In genomic region chr5:73302797-73303138, GRCh38 we compare ENCODE assay signal across 22 cellular contexts.
DNase-seq lines count a peak whose midpoint lies in the region; ATAC-seq, FAIRE-seq and TF ChIP-seq lines count a peak whose summit lies in the region.
"Had no signal": no experiment of that assay in that cellular context is flagged by ENCODE, and none has a peak within 500 bp of the region (broad histone marks: within the 10 kb centered on the region; RNA-seq: fewer than 3 reads in every experiment).

No MANE protein-coding gene starts in this region.

- POLR2A ChIA-PET in activated CD4-positive, alpha-beta memory T cell treated with anti-CD3 and anti-CD28 coated beads for 36 hours (lab: Charles Lee): interaction anchor here (1.3 kb wide), 1 partner anchor 145 kb away, joined by 3 read pairs; no protein-coding TSS in a partner anchor

- no peak for TF ChIP-seq CTCF in left ventricle myocardium inferior (IDR thresholded peaks at IDR 0.05; ENCODE audit: borderline replicate concordance)
- no peak for TF ChIP-seq CTCF in brain microvascular endothelial cell (IDR thresholded peaks at IDR 0.05; ENCODE audit: low read depth, low read length, missing control alignments)
- TF ChIP-seq CTCF in colonic mucosa (IDR thresholded peaks at IDR 0.05): no peak

- in situ Hi-C loops in brain microvascular endothelial cell (cut with HindIII; ENCODE audit: low pct_ligation_motif_present, low sequenced_read_pairs): loop anchor here (25.0 kb wide), 1 partner anchor 135 kb away; the partner anchor contains the start of gene FOXD1

- no peak overlapping the region for H2BK5ac ChIP-seq in mesenchymal stem cell (ENCODE audit: low read depth, low read length, poor library complexity, severe bottlenecking)

- H3K27ac ChIP-seq in left ventricle myocardium inferior (replicated peaks) (no peak overlapping the region), brain microvascular endothelial cell (peak overlapping the region; percentile 21), mesenchymal stem cell (ENCODE audit: low read length, poor library complexity, severe bottlenecking) (no peak overlapping the region), colonic mucosa (no peak overlapping the region)
- H3K27ac ChIP-seq: esophagus muscularis mucosa, heart right ventricle, left lung had no signal

- no peaks in the 10 kb centered on the region for H3K36me3 Mint-ChIP-seq in activated CD4-positive, alpha-beta memory T cell treated with anti-CD3 and anti-CD28 coated beads for 36 hours

- peak overlapping the region in 1 of 2 experiments; percentile 46 for H3K23ac ChIP-seq in mesenchymal stem cell (ENCODE audit: low read length in 2 of 2)

- H3K9me3 ChIP-seq in left ventricle myocardium inferior (replicated peaks): no peaks in the 10 kb centered on the region
- H3K9me3 ChIP-seq in mesenchymal stem cell (ENCODE audit: control insufficient read depth, low read length): no peaks in the 10 kb centered on the region
- no peaks in the 10 kb centered on the region for H3K9me3 ChIP-seq in colonic mucosa
- H3K9me3 ChIP-seq: esophagus muscularis mucosa, heart right ventricle, left lung had no signal

- no peak for DNase-seq in left ventricle myocardium inferior
- no peak for DNase-seq in left cardiac atrium
- DNase-seq in brain microvascular endothelial cell: peak; percentile 31
- DNase-seq in mesenchymal stem cell: no peak
- no peak for DNase-seq in colonic mucosa
- DNase-seq in HTR-8/SVneo (ENCODE audit: insufficient read length, low spot score): no peak
- no peak for DNase-seq in activated CD4-positive, alpha-beta memory T cell treated with anti-CD3 and anti-CD28 coated beads for 36 hours
- DNase-seq: activated CD4-positive, alpha-beta T cell treated with anti-CD3 and anti-CD28 coated beads for 48 hours; activated T-cell treated with anti-CD3 and anti-CD28 coated beads, Interleukin-2, amount 50 U/mL, for 1 hour; amygdala; heart right ventricle; naive B cell; NCI-H1436 treated with DMSO at 0.1 percent for 48 hours; NCI-H226; NK-92 treated with Interleukin-12 subunit alpha and Interleukin-12 subunit beta, amount 100 ng/mL, for 24 hours; stimulated activated CD4-positive, alpha-beta T cell treated with anti-CD3 and anti-CD28 coated beads, Interleukin-15, amount 100 ng/mL, for 24 hours had no signal

- H3K27me3 ChIP-seq in left ventricle myocardium inferior (ENCODE audit: low read depth) (peaks cover 100% of the 10 kb centered on the region), brain microvascular endothelial cell (replicated peaks) (no peaks in the 10 kb centered on the region), mesenchymal stem cell (ENCODE audit: control insufficient read depth in 1 of 2, insufficient read depth in 1 of 2, low read length in 2 of 2) (peaks cover 54 to 98% of the 10 kb centered on the region in 2 experiments), colonic mucosa (peaks cover 69% of the 10 kb centered on the region)

- H3K18ac ChIP-seq in mesenchymal stem cell (ENCODE audit: low read depth in 1 of 2, low read length in 2 of 2): no peak overlapping the region

- CTCF ChIA-PET in activated CD4-positive, alpha-beta memory T cell treated with anti-CD3 and anti-CD28 coated beads for 36 hours (lab: Charles Lee): interaction anchor here (1.3 kb wide), 1 partner anchor 145 kb away, joined by 5 read pairs; the partner anchor contains the start of gene FOXD1

- no peak overlapping the region for H3K27ac Mint-ChIP-seq in activated CD4-positive, alpha-beta memory T cell treated with anti-CD3 and anti-CD28 coated beads for 36 hours
- H3K27ac Mint-ChIP-seq: dendritic cell treated with granulocyte-macrophage colony-stimulating factor and Interleukin-4, amounts not matched to agents 40 ng/mL and 50 ng/mL, for 4 days had no signal

- no peaks in the 10 kb centered on the region for H3K79me1 ChIP-seq in mesenchymal stem cell (replicated peaks; ENCODE audit: low read length, poor library complexity, severe bottlenecking)

- H3K9me3 Mint-ChIP-seq in activated CD4-positive, alpha-beta memory T cell treated with anti-CD3 and anti-CD28 coated beads for 36 hours: no peaks in the 10 kb centered on the region
- H3K9me3 Mint-ChIP-seq: dendritic cell treated with granulocyte-macrophage colony-stimulating factor and Interleukin-4, amounts not matched to agents 40 ng/mL and 50 ng/mL, for 4 days had no signal

- H3K9ac ChIP-seq in mesenchymal stem cell (ENCODE audit: low read length) (no peak overlapping the region), colonic mucosa (ENCODE audit: low read depth in 2 of 2, low read length in 2 of 2) (no peak overlapping the region)

- no peak overlapping the region for H2AFZ ChIP-seq in mesenchymal stem cell (ENCODE audit: low read depth, low read length)

- H3K14ac ChIP-seq in mesenchymal stem cell (ENCODE audit: low read length in 2 of 2): no peak overlapping the region

- no peak overlapping the region for H3K4me2 ChIP-seq in mesenchymal stem cell (ENCODE audit: low read length, poor library complexity, severe bottlenecking)

- H2AK5ac ChIP-seq in mesenchymal stem cell (ENCODE audit: low read length, severe bottlenecking): no peak overlapping the region

- intact Hi-C loops in left ventricle myocardium inferior (cut with micrococcal nuclease): no loop called here
- intact Hi-C loops in left cardiac atrium (cut with DNase I): no loop called here
- intact Hi-C loops in colonic mucosa (cut with DNase I): loop anchor here (5.0 kb wide), 1 partner anchor 150 kb away; no protein-coding TSS in a partner anchor
- intact Hi-C loops in activated CD4-positive, alpha-beta memory T cell treated with anti-CD3 and anti-CD28 coated beads for 36 hours (cut with micrococcal nuclease): loop anchor here (10.0 kb wide), 2 partner anchors 82 to 168 kb away; no protein-coding TSS in a partner anchor

- H3K4me3 Mint-ChIP-seq in activated CD4-positive, alpha-beta memory T cell treated with anti-CD3 and anti-CD28 coated beads for 36 hours: no peak overlapping the region
- H3K4me3 Mint-ChIP-seq: dendritic cell treated with granulocyte-macrophage colony-stimulating factor and Interleukin-4, amounts not matched to agents 40 ng/mL and 50 ng/mL, for 4 days had no signal

- H4K8ac ChIP-seq in mesenchymal stem cell (ENCODE audit: low read length): peak overlapping the region; percentile 31

- no peak overlapping the region for H2BK12ac ChIP-seq in mesenchymal stem cell (ENCODE audit: low read length in 2 of 2)

- H3K4me1 ChIP-seq in left ventricle myocardium inferior: peaks cover 30% of the 10 kb centered on the region
- H3K4me1 ChIP-seq in mesenchymal stem cell (ENCODE audit: control insufficient read depth, insufficient read depth, low read depth, low read length): peaks cover 33% of the 10 kb centered on the region
- peaks cover 8% of the 10 kb centered on the region for H3K4me1 ChIP-seq in colonic mucosa

- H3K4me3 ChIP-seq in left ventricle myocardium inferior (peak overlapping the region; percentile 43), brain microvascular endothelial cell (ENCODE audit: low read depth, low read length) (no peak overlapping the region), mesenchymal stem cell (ENCODE audit: insufficient read depth in 1 of 2, low read depth in 1 of 2, low read length in 2 of 2) (no peak overlapping the region), colonic mucosa (no peak overlapping the region)
- H3K4me3 ChIP-seq: left lung had no signal

- H3K4ac ChIP-seq in mesenchymal stem cell (ENCODE audit: low read depth in 1 of 2, low read length in 2 of 2): no peak overlapping the region

- peaks cover 15% of the 10 kb centered on the region for H3K4me1 Mint-ChIP-seq in activated CD4-positive, alpha-beta memory T cell treated with anti-CD3 and anti-CD28 coated beads for 36 hours (ENCODE audit: low read depth)

- ATAC-seq in left cardiac atrium: no peak
- ATAC-seq in GM18870 (IDR thresholded peaks at IDR 0.05; ENCODE audit: unreplicated experiment): no peak
- ATAC-seq: heart right ventricle had no signal

- no peaks in the 10 kb centered on the region for H3K36me3 ChIP-seq in left ventricle myocardium inferior
- H3K36me3 ChIP-seq in brain microvascular endothelial cell (replicated peaks): no peaks in the 10 kb centered on the region
- no peaks in the 10 kb centered on the region for H3K36me3 ChIP-seq in mesenchymal stem cell (ENCODE audit: control insufficient read depth in 1 of 2, insufficient read depth in 2 of 2, low read depth in 1 of 2, low read length in 2 of 2)
- H3K36me3 ChIP-seq in colonic mucosa: no peaks in the 10 kb centered on the region
- H3K36me3 ChIP-seq: esophagus muscularis mucosa, heart right ventricle, left lung had no signal

- peak overlapping the region; percentile 77 for H2BK15ac ChIP-seq in mesenchymal stem cell (ENCODE audit: low read depth, poor library complexity, severe bottlenecking)

- no peak overlapping the region for H4K91ac ChIP-seq in mesenchymal stem cell (ENCODE audit: low read length)

- no peak for FAIRE-seq in HTR-8/SVneo (lab: Jason Lieb, UNC)
- FAIRE-seq: GM18507, GM19239 had no signal

- H2BK120ac ChIP-seq in mesenchymal stem cell (ENCODE audit: low read depth, low read length): no peak overlapping the region

- WGBS in mesenchymal stem cell: 14% methylated on average over 6 of the region's 8 CpGs

- peaks cover 78% of the 10 kb centered on the region for H3K27me3 Mint-ChIP-seq in activated CD4-positive, alpha-beta memory T cell treated with anti-CD3 and anti-CD28 coated beads for 36 hours

Comparison
In these comparisons a context has a peak if more than half of its experiments do, and no peak if none do; other contexts are left out.
1. intact Hi-C loops: an anchor here in colonic mucosa (5.0 kb wide) and activated CD4-positive, alpha-beta memory T cell treated with anti-CD3 and anti-CD28 coated beads for 36 hours (10.0 kb wide); none called in left ventricle myocardium inferior and left cardiac atrium.